ENCODE assay signal across 13 cellular contexts in the genomic region with DNA sequence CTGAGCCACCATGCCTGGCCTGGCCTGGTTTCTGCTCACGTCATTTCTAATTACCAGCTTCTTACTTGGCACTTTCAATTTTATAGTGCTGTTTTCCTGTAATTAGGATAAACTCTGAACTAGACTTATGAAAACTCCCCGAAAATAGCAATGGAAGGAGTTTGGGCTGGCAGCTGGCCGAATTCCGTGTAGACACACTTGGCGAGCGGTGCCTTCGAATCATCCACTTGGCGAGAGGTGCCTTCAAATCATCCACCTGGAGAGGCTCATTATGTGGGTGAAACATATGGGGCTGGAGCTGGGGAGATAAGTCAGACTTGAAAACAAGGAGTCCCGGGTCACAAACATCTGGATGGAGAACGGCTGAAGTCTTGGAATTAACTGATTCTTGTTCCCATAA.
A peak's percentile ranks its signal among the peaks of the same experiment; 100 is the strongest.
DNase-seq lines count a peak whose midpoint lies in the region; ATAC-seq and TF ChIP-seq lines count a peak whose summit lies in the region.
"Had no signal": no experiment of that assay in that cellular context is flagged by ENCODE, and none has a peak within 500 bp of the region (broad histone marks: within the 10 kb centered on the region; RNA-seq: fewer than 3 reads in every experiment).

No MANE protein-coding gene starts in this region.

- H3K27ac ChIP-seq in smooth muscle cell (ENCODE audit: low read depth) = peak overlapping the region; percentile 47

- 93% methylated on average over 10 of the region's 10 CpGs for WGBS in smooth muscle cell (ENCODE audit: low lambda C conversion rate)

- H3K4me3 Mint-ChIP-seq in nephron progenitor cell = no peak overlapping the region
- no peak overlapping the region for H3K4me3 Mint-ChIP-seq in activated T-cell treated with anti-CD3 and anti-CD28 coated beads, Interleukin-2, amount 50 U/mL, for 4 hours
- H3K4me3 Mint-ChIP-seq: CD14-positive monocyte; CD8-positive, alpha-beta T cell had no signal

- H4K20me1 ChIP-seq in smooth muscle cell (ENCODE audit: low read depth) = no peaks in the 10 kb centered on the region

- H3K9me3 Mint-ChIP-seq in nephron progenitor cell = no peaks in the 10 kb centered on the region
- H3K9me3 Mint-ChIP-seq in activated T-cell treated with anti-CD3 and anti-CD28 coated beads, Interleukin-2, amount 50 U/mL, for 4 hours = no peaks in the 10 kb centered on the region
- no peaks in the 10 kb centered on the region for H3K9me3 Mint-ChIP-seq in activated naive CD4-positive, alpha-beta T cell treated with anti-CD3 and anti-CD28 coated beads, Interleukin-2, amount 50 U/mL, for 72 hours
- H3K9me3 Mint-ChIP-seq: CD8-positive, alpha-beta T cell had no signal

- H3F3A ChIP-seq in smooth muscle cell (ENCODE audit: low read depth) = peaks cover 3% of the 10 kb centered on the region

- peak overlapping the region; percentile 22 for H3K4me2 ChIP-seq in smooth muscle cell

- no peaks in the 10 kb centered on the region for H3K9me3 ChIP-seq in smooth muscle cell (replicated peaks; ENCODE audit: low read depth)

- no peaks in the 10 kb centered on the region for H3K79me2 ChIP-seq in smooth muscle cell (ENCODE audit: low read depth)

- no peak overlapping the region for H2AFZ ChIP-seq in smooth muscle cell (ENCODE audit: low read depth)

- no peaks in the 10 kb centered on the region for H3K4me1 ChIP-seq in smooth muscle cell (ENCODE audit: low read depth)

- peaks cover 15% of the 10 kb centered on the region for H3K4me1 Mint-ChIP-seq in nephron progenitor cell
- no peaks in the 10 kb centered on the region for H3K4me1 Mint-ChIP-seq in activated T-cell treated with anti-CD3 and anti-CD28 coated beads, Interleukin-2, amount 50 U/mL, for 4 hours (ENCODE audit: low read depth)
- H3K4me1 Mint-ChIP-seq: CD14-positive monocyte had no signal

- intact Hi-C loops in left ventricle myocardium superior (cut with micrococcal nuclease) = no loop called here

- H3K27me3 ChIP-seq in smooth muscle cell (ENCODE audit: low read depth) = no peaks in the 10 kb centered on the region

- H3K36me3 ChIP-seq in smooth muscle cell (ENCODE audit: low read depth) = no peaks in the 10 kb centered on the region

- no peak overlapping the region for H3K9ac ChIP-seq in smooth muscle cell (ENCODE audit: low read depth)

- TF ChIP-seq CTCF in nephron progenitor cell (IDR thresholded peaks at IDR 0.05) (no peak), smooth muscle cell (IDR thresholded peaks at IDR 0.05; ENCODE audit: borderline replicate concordance, insufficient read depth, poor library complexity, severe bottlenecking) (no peak)

- no peak for ATAC-seq in left ventricle myocardium superior
- ATAC-seq in activated T-cell treated with anti-CD3 and anti-CD28 coated beads, Interleukin-2, amount 50 U/mL, for 4 hours = no peak
- no peak for ATAC-seq in activated naive CD4-positive, alpha-beta T cell treated with anti-CD3 and anti-CD28 coated beads, Interleukin-2, amount 50 U/mL, for 72 hours
- ATAC-seq: CD8-positive, alpha-beta T cell; HCT116; HepG2 had no signal

- DNase-seq in DMS 273 treated with DMSO at 0.1 percent for 48 hours (lab: John Stamatoyannopoulos, UW) = peak; percentile 56
- peak; percentile 25 for DNase-seq in NCI-H524 treated with DMSO at 0.1 percent for 48 hours (lab: John Stamatoyannopoulos, UW)
- no peak for DNase-seq in nephron progenitor cell
- DNase-seq in smooth muscle cell (lab: John Stamatoyannopoulos, UW; ENCODE audit: unreplicated experiment) = no peak
- no peak for DNase-seq in left ventricle myocardium superior
- DNase-seq in activated T-cell treated with anti-CD3 and anti-CD28 coated beads, Interleukin-2, amount 50 U/mL, for 4 hours = no peak
- DNase-seq in activated naive CD4-positive, alpha-beta T cell treated with anti-CD3 and anti-CD28 coated beads, Interleukin-2, amount 50 U/mL, for 72 hours (ENCODE audit: low spot score in 2 of 2) = no peak
- DNase-seq: CD8-positive, alpha-beta T cell; COR-L47; DMS53 had no signal

- peaks cover 7% of the 10 kb centered on the region for H3K27me3 Mint-ChIP-seq in nephron progenitor cell (ENCODE audit: low read depth, poor library complexity)
- peaks cover 26% of the 10 kb centered on the region for H3K27me3 Mint-ChIP-seq in activated T-cell treated with anti-CD3 and anti-CD28 coated beads, Interleukin-2, amount 50 U/mL, for 4 hours (ENCODE audit: low read depth)

- H3K27ac Mint-ChIP-seq in nephron progenitor cell = peak overlapping the region; percentile 36
- H3K27ac Mint-ChIP-seq in activated naive CD4-positive, alpha-beta T cell treated with anti-CD3 and anti-CD28 coated beads, Interleukin-2, amount 50 U/mL, for 72 hours = no peak overlapping the region
- H3K27ac Mint-ChIP-seq: CD14-positive monocyte; CD8-positive, alpha-beta T cell had no signal

- peaks cover 63% of the 10 kb centered on the region for H3K36me3 Mint-ChIP-seq in nephron progenitor cell (ENCODE audit: low read depth)
- H3K36me3 Mint-ChIP-seq in activated T-cell treated with anti-CD3 and anti-CD28 coated beads, Interleukin-2, amount 50 U/mL, for 4 hours (ENCODE audit: insufficient read depth) = no peaks in the 10 kb centered on the region
- H3K36me3 Mint-ChIP-seq in activated naive CD4-positive, alpha-beta T cell treated with anti-CD3 and anti-CD28 coated beads, Interleukin-2, amount 50 U/mL, for 72 hours = no peaks in the 10 kb centered on the region
- H3K36me3 Mint-ChIP-seq: CD14-positive monocyte; CD8-positive, alpha-beta T cell had no signal

- no peak overlapping the region for H3K4me3 ChIP-seq in smooth muscle cell

Comparison
In these comparisons a context has a peak if more than half of its experiments do, and no peak if none do; other contexts are left out.
1. DNase-seq: peak in DMS 273 treated with DMSO at 0.1 percent for 48 hours (single experiment) and NCI-H524 treated with DMSO at 0.1 percent for 48 hours (single experiment); none in nephron progenitor cell (single experiment), smooth muscle cell (single experiment), left ventricle myocardium superior (single experiment), activated T-cell treated with anti-CD3 and anti-CD28 coated beads, Interleukin-2, amount 50 U/mL, for 4 hours (single experiment) and activated naive CD4-positive, alpha-beta T cell treated with anti-CD3 and anti-CD28 coated beads, Interleukin-2, amount 50 U/mL, for 72 hours (0 of 2).